Comparison of ENCODE assay signal across 10 cellular contexts in genomic region chr11:35418282-35418846, GRCh38. TPM values are rescaled to one million over a fixed set of nuclear protein-coding genes. Genes with fewer than 3 reads are reported as not detected.
DNase-seq lines count a peak whose midpoint lies in the region; FAIRE-seq and TF ChIP-seq lines count a peak whose summit lies in the region.
"Had no signal": no experiment of that assay in that cellular context is flagged by ENCODE, and none has a peak within 500 bp of the region (broad histone marks: within the 10 kb centered on the region; RNA-seq: fewer than 3 reads in every experiment).

No MANE protein-coding gene starts in this region.

- DNase-seq in MG63 (no peak), cerebellar cortex (ENCODE audit: low spot score) (peak; percentile 62), neural crest cell (ENCODE audit: low read depth, low spot score) (no peak), GDM1 (lab: John Stamatoyannopoulos, UW) (no peak), small intestine (no peak), NCI-H146 treated with DMSO at 0.1 percent for 48 hours (lab: John Stamatoyannopoulos, UW; ENCODE audit: unreplicated experiment) (no peak)
- no peak for DNase-seq in stimulated activated naive CD4-positive, alpha-beta T cell (lab: John Stamatoyannopoulos, UW)
- DNase-seq: NK-92 treated with Interleukin-12 subunit alpha and Interleukin-12 subunit beta, amount 100 ng/mL, for 24 hours had no signal

- peak overlapping the region; percentile 82 to 98 (median 91); a peak in 20 of 22 replicates for H3K4me2 ChIP-seq in BLaER1 treated with 17β-estradiol and CSF1 and Interleukin-3, amounts not matched to agents 10 nM and 100 nM

- WGBS in small intestine, 3 donors, result 3 to 14% (median 8%) methylated on average over 28 to 29 of the region's 29 CpGs

- H3K4me1 Mint-ChIP-seq in neural crest cell, result peaks cover 26% of the 10 kb centered on the region

- no peak overlapping the region for H3K27ac ChIP-seq in BLaER1 treated with 17β-estradiol and CSF1 and Interleukin-3, amounts not matched to agents 10 nM and 100 nM
- H3K27ac ChIP-seq in small intestine (ENCODE audit: low read depth in 1 of 2, low read length in 1 of 2), result no peak overlapping the region

- no peaks in the 10 kb centered on the region for H3K36me3 Mint-ChIP-seq in neural crest cell (ENCODE audit: low read depth)

- H3K4me1 ChIP-seq in BLaER1 treated with 17β-estradiol and CSF1 and Interleukin-3, amounts not matched to agents 10 nM and 100 nM, result peaks cover 11 to 17% (median 16%) of the 10 kb centered on the region in 10 experiments
- H3K4me1 ChIP-seq in small intestine (ENCODE audit: control insufficient read depth in 2 of 2, insufficient read depth in 1 of 2, low read depth in 1 of 2, low read length in 1 of 2), result peaks cover 3 to 4% of the 10 kb centered on the region in 2 donors

- peaks cover 0 to 18% (median 6%) of the 10 kb centered on the region in 11 experiments; a peak in 10 of 22 replicates for H3K9me3 ChIP-seq in BLaER1 treated with 17β-estradiol and CSF1 and Interleukin-3, amounts not matched to agents 10 nM and 100 nM (replicated peaks in 1 of 11)
- no peaks in the 10 kb centered on the region for H3K9me3 ChIP-seq in MG63
- H3K9me3 ChIP-seq in small intestine (ENCODE audit: control insufficient read depth, low read depth), result no peaks in the 10 kb centered on the region

- no peak overlapping the region for H3K27ac Mint-ChIP-seq in neural crest cell (ENCODE audit: unreplicated experiment)
- H3K27ac Mint-ChIP-seq: dendritic cell treated with granulocyte-macrophage colony-stimulating factor and Interleukin-4, amounts not matched to agents 40 ng/mL and 50 ng/mL, for 4 days had no signal

- H3K4me3 ChIP-seq in BLaER1 treated with 17β-estradiol and CSF1 and Interleukin-3, amounts not matched to agents 10 nM and 100 nM, result peak overlapping the region; percentile 48 to 71 (median 57); a peak in 19 of 20 replicates
- H3K4me3 ChIP-seq in MG63 (peak overlapping the region; percentile 42), small intestine (ENCODE audit: low read depth in 1 of 2, low read length in 2 of 2) (peak overlapping the region in 1 of 2 donors; percentile 38)

- H3K27me3 Mint-ChIP-seq in neural crest cell (ENCODE audit: low read depth), result peaks cover 99% of the 10 kb centered on the region

- H4K20me1 ChIP-seq in BLaER1 treated with 17β-estradiol and CSF1 and Interleukin-3, amounts not matched to agents 10 nM and 100 nM, result peaks cover 0 to 21% (median 11%) of the 10 kb centered on the region in 11 experiments; a peak in 7 of 22 replicates

- H3K36me3 ChIP-seq in BLaER1 treated with 17β-estradiol and CSF1 and Interleukin-3, amounts not matched to agents 10 nM and 100 nM, result no peaks in the 10 kb centered on the region
- H3K36me3 ChIP-seq in MG63 (no peaks in the 10 kb centered on the region), small intestine (ENCODE audit: control insufficient read depth in 2 of 2, insufficient read depth in 2 of 2, low read length in 2 of 2) (no peaks in the 10 kb centered on the region)

- H3K9me3 Mint-ChIP-seq in neural crest cell, result no peaks in the 10 kb centered on the region
- H3K9me3 Mint-ChIP-seq: dendritic cell treated with granulocyte-macrophage colony-stimulating factor and Interleukin-4, amounts not matched to agents 40 ng/mL and 50 ng/mL, for 4 days had no signal

- peak overlapping the region; percentile 90 for H3K4me3 Mint-ChIP-seq in neural crest cell

- FAIRE-seq in small intestine (lab: Jason Lieb, UNC), result no peak

- peaks cover 75 to 93% (median 85%) of the 10 kb centered on the region in 11 experiments for H3K27me3 ChIP-seq in BLaER1 treated with 17β-estradiol and CSF1 and Interleukin-3, amounts not matched to agents 10 nM and 100 nM
- H3K27me3 ChIP-seq in MG63 (peaks cover 87% of the 10 kb centered on the region), small intestine (ENCODE audit: control insufficient read depth in 2 of 2, insufficient read depth in 2 of 2, low read length in 2 of 2) (peaks cover 16 to 24% of the 10 kb centered on the region in 2 donors)

- no peak for TF ChIP-seq CTCF in neural crest cell (conservative IDR thresholded peaks at IDR 0.05)

- no peak overlapping the region for H3K9ac ChIP-seq in BLaER1 treated with 17β-estradiol and CSF1 and Interleukin-3, amounts not matched to agents 10 nM and 100 nM

RNA-seq across cellular contexts. Expression of gene SLC1A2, which starts 1.0 kb away (rescaled TPM):
- total RNA-seq in MG63 (2014; rRNA removed; shearing (Covaris generic); ENCODE audit: low replicate concordance), result 0.57 TPM in 1 of 2 replicates, not detected in the other
- total RNA-seq in neural crest cell, result 2.4 and 2.7 TPM in 2 replicates
- under 1 TPM in 1 of 3 donors, not detected in 2; 0.18 TPM for polyA plus RNA-seq in small intestine
